In genomic region chr14:79197516-79197915, GRCh38 we compare ENCODE assay signal across 21 cellular contexts.
"Had no signal": no experiment of that assay in that cellular context is flagged by ENCODE, and none has a peak within 500 bp of the region (broad histone marks: within the 10 kb centered on the region; RNA-seq: fewer than 3 reads in every experiment).

No MANE protein-coding gene starts in this region.

- H3K36me3 ChIP-seq: MG63 had no signal

- H3K27me3 ChIP-seq: MG63 had no signal

- DNase-seq: KBM-7, MG63, NCI-H1092, NCI-H1105 treated with DMSO at 0.1 percent for 48 hours, NCI-H1417 treated with DMSO at 0.1 percent for 48 hours, NCI-H146, NCI-H1694 treated with DMSO at 0.1 percent for 48 hours, NCI-H1930, NCI-H2081, NCI-H2107, NCI-H226, NCI-H446, NCI-H510A, NCI-H524 treated with DMSO at 0.1 percent for 48 hours, NCI-H69, NCI-H774, SHP77 had no signal

- ATAC-seq: SK-N-SH treated with all-trans-retinoic acid at 6 μM for 48 hours had no signal

- H3K27ac ChIP-seq: HL-60, RWPE1 had no signal

- FAIRE-seq: RCC 7860 had no signal

- H3K4me3 ChIP-seq: MG63 had no signal

- H3K9me3 ChIP-seq: MG63 had no signal
